8 cellular contexts compared by ENCODE assay signal in genomic region chr10:50622497-50623298, GRCh38. TPM values are rescaled to one million over a fixed set of nuclear protein-coding genes. Genes with fewer than 3 reads are reported as not detected.
DNase-seq lines count a peak whose midpoint lies in the region; ATAC-seq, FAIRE-seq and TF ChIP-seq lines count a peak whose summit lies in the region.
"Had no signal": no experiment of that assay in that cellular context is flagged by ENCODE, and none has a peak within 500 bp of the region (broad histone marks: within the 10 kb centered on the region; RNA-seq: fewer than 3 reads in every experiment).

No MANE protein-coding gene starts in this region.

- H3K4me1 Mint-ChIP-seq in natural killer cell = peaks cover 47 to 48% of the 10 kb centered on the region in 2 donors

- H3K9me3 Mint-ChIP-seq in natural killer cell = no peaks in the 10 kb centered on the region

- peak overlapping the region; percentile 74 for H3K4me3 ChIP-seq in fibroblast of the aortic adventitia (ENCODE audit: low read depth, low read length)

- TF ChIP-seq POLR2A in GM12892 (IDR thresholded peaks at IDR 0.05; ENCODE audit: low read depth, low read length) = no peak

- peak; percentile 89 for FAIRE-seq in GM12892 (lab: Jason Lieb, UNC)
- no peak for FAIRE-seq in urothelium cell line (lab: Jason Lieb, UNC)
- FAIRE-seq: colon had no signal

- H3K27ac Mint-ChIP-seq in natural killer cell = peak overlapping the region; percentile 94 to 95

- DNase-seq in GM12892 (ENCODE audit: insufficient read length) (no peak), NOMO-1 treated with dmso at 0.1 percent for 144 hours (lab: John Stamatoyannopoulos, UW; ENCODE audit: unreplicated experiment) (peak; percentile 26), fibroblast of the aortic adventitia (ENCODE audit: low read depth) (peak; percentile 53), natural killer cell (peak; percentile 41), urothelium cell line (ENCODE audit: low spot score) (peak; percentile 42)
- peak in 3 of 4 experiments; percentile 8 to 13 (median 10) for DNase-seq in activated naive CD4-positive, alpha-beta T cell (lab: John Stamatoyannopoulos, UW)

- no peaks in the 10 kb centered on the region for H3K36me3 Mint-ChIP-seq in natural killer cell

- no peaks in the 10 kb centered on the region for H3K27me3 Mint-ChIP-seq in natural killer cell (ENCODE audit: low read depth in 2 of 2)

- intact Hi-C loops in natural killer cell (cut with micrococcal nuclease) = loop anchor here (10.0 kb wide), 2 partner anchors 558 to 1072 kb away; partner anchors contain the start of genes CSTF2T and WASHC2A

- ATAC-seq in natural killer cell = no peak
- ATAC-seq in HG03460 (IDR thresholded peaks at IDR 0.05; ENCODE audit: unreplicated experiment) = no peak

- H3K4me3 Mint-ChIP-seq in natural killer cell = peak overlapping the region; percentile 97

- no peak for TF ChIP-seq CTCF in fibroblast of the aortic adventitia (IDR thresholded peaks at IDR 0.05; ENCODE audit: insufficient read depth, low read length)
- TF ChIP-seq CTCF in natural killer cell (IDR thresholded peaks at IDR 0.05) = no peak

RNA-seq across cellular contexts. Expression of gene SGMS1, which starts 1.1 kb away (rescaled TPM):
- polyA plus RNA-seq in GM12892 (2012; ENCODE audit: missing spikeins) = 16.2 TPM
- total RNA-seq in fibroblast of the aortic adventitia (ENCODE audit: low replicate concordance) (61.2 and 122 TPM in 2 replicates), natural killer cell (10 to 100 TPM; 24.5 to 32.7 (median 30.4) TPM)
